In genomic region chr6:42341221-42341620, GRCh38 we compare ENCODE assay signal across 19 cellular contexts.
"Had no signal": no experiment of that assay in that cellular context is flagged by ENCODE, and none has a peak within 500 bp of the region (broad histone marks: within the 10 kb centered on the region; RNA-seq: fewer than 3 reads in every experiment).

No MANE protein-coding gene starts in this region.

- ATAC-seq: gastroesophageal sphincter, left ventricle myocardium superior had no signal

- H3K27me3 ChIP-seq: colonic mucosa, gastroesophageal sphincter, neutrophil, ovary, testis, uterus had no signal

- H3K27ac ChIP-seq: colonic mucosa, gastroesophageal sphincter, ovary, prostate gland, testis, uterus had no signal

- H3K9me3 Mint-ChIP-seq: endodermal cell, nephron had no signal

- H3K4me1 Mint-ChIP-seq: endodermal cell, nephron had no signal

- H3K36me3 ChIP-seq: colonic mucosa, gastroesophageal sphincter, neutrophil, ovary, prostate gland, uterus had no signal

- H3K9me3 ChIP-seq: colonic mucosa, gastroesophageal sphincter, neutrophil, ovary, prostate gland, testis, uterus had no signal

- H3K27ac Mint-ChIP-seq: activated naive CD8-positive, alpha-beta T cell treated with anti-CD3 and anti-CD28 coated beads, Interleukin-2, amount 10 ng/mL, durations not matched to agents 7 days and 5 days; endodermal cell; nephron had no signal

- H3K4me1 ChIP-seq: colonic mucosa, prostate gland, uterus had no signal

- H3K4me3 Mint-ChIP-seq: activated naive CD8-positive, alpha-beta T cell treated with anti-CD3 and anti-CD28 coated beads, Interleukin-2, amount 10 ng/mL, durations not matched to agents 7 days and 5 days; endodermal cell; nephron had no signal

- H3K4me3 ChIP-seq: colonic mucosa, gastroesophageal sphincter, ovary, prostate gland, testis, uterus had no signal

- H3K27me3 Mint-ChIP-seq: activated naive CD8-positive, alpha-beta T cell treated with anti-CD3 and anti-CD28 coated beads, Interleukin-2, amount 10 ng/mL, durations not matched to agents 7 days and 5 days had no signal

- DNase-seq: activated naive CD8-positive, alpha-beta T cell treated with anti-CD3 and anti-CD28 coated beads, Interleukin-2, amount 10 ng/mL, durations not matched to agents 7 days and 5 days; amygdala; colonic mucosa; endodermal cell; head of caudate nucleus; hypothalamus; left ventricle myocardium superior; midbrain; ovary; stimulated activated CD4-positive, alpha-beta T cell treated with anti-CD3 and anti-CD28 coated beads, Interleukin-2, amount 100 ng/mL, for 48 hours; stimulated activated CD8-positive, alpha-beta memory T cell treated with anti-CD3 and anti-CD28 coated beads, Interleukin-4, amount 100 ng/mL, for 48 hours; stimulated activated naive CD4-positive, alpha-beta T cell; testis; trophoblast cell; uterus had no signal
